ENCODE assay signal across 8 cellular contexts in genomic region chr18:63505566-63506335, GRCh38. TPM values are rescaled to one million over a fixed set of nuclear protein-coding genes. Genes with fewer than 3 reads are reported as not detected.
DNase-seq lines count a peak whose midpoint lies in the region; ATAC-seq lines count a peak whose summit lies in the region.

No MANE protein-coding gene starts in this region.

- peak; percentile 24 for DNase-seq in SKM-1 (lab: John Stamatoyannopoulos, UW; ENCODE audit: unreplicated experiment)
- DNase-seq in SKM-1 treated with dmso at 0.1 percent for 144 hours (lab: John Stamatoyannopoulos, UW; ENCODE audit: unreplicated experiment): no peak
- DNase-seq in activated CD4-positive, alpha-beta T cell treated with anti-CD3 and anti-CD28 coated beads, Interleukin-2, amount 50 U/mL, for 48 hours: peak; percentile 23 to 46
- peak; percentile 17 for DNase-seq in left kidney (ENCODE audit: low read depth, low spot score)
- no peak for DNase-seq in anterior cingulate cortex (lab: John Stamatoyannopoulos, UW)
- no peak for DNase-seq in H4 (ENCODE audit: low spot score)
- no peak for DNase-seq in GM19240 (ENCODE audit: insufficient read length, low spot score)

- peak; percentile 65 for ATAC-seq in HG03354 (IDR thresholded peaks at IDR 0.05; ENCODE audit: poor library complexity, severe bottlenecking, unreplicated experiment)

RNA-seq across cellular contexts. Expression of gene SERPINB5, which starts 29.0 kb away (rescaled TPM):
- total RNA-seq in H4 (2014; rRNA removed; shearing (Covaris generic)): 1.1 TPM in 1 of 2 replicates, not detected in the other

RNA-seq across cellular contexts. Expression of gene SERPINB12, which starts 36.4 kb away (rescaled TPM):
- total RNA-seq in H4 (2014; rRNA removed; shearing (Covaris generic)): not detected in 2 replicates

Comparison
In these comparisons a context has a peak if more than half of its experiments do, and no peak if none do; other contexts are left out.
1. DNase-seq: peak in SKM-1 (single experiment), activated CD4-positive, alpha-beta T cell treated with anti-CD3 and anti-CD28 coated beads, Interleukin-2, amount 50 U/mL, for 48 hours (2 of 2) and left kidney (single experiment); none in SKM-1 treated with dmso at 0.1 percent for 144 hours (single experiment), anterior cingulate cortex (0 of 58), H4 (single experiment) and GM19240 (single experiment).